8 cellular contexts compared by ENCODE assay signal in the genomic region with DNA sequence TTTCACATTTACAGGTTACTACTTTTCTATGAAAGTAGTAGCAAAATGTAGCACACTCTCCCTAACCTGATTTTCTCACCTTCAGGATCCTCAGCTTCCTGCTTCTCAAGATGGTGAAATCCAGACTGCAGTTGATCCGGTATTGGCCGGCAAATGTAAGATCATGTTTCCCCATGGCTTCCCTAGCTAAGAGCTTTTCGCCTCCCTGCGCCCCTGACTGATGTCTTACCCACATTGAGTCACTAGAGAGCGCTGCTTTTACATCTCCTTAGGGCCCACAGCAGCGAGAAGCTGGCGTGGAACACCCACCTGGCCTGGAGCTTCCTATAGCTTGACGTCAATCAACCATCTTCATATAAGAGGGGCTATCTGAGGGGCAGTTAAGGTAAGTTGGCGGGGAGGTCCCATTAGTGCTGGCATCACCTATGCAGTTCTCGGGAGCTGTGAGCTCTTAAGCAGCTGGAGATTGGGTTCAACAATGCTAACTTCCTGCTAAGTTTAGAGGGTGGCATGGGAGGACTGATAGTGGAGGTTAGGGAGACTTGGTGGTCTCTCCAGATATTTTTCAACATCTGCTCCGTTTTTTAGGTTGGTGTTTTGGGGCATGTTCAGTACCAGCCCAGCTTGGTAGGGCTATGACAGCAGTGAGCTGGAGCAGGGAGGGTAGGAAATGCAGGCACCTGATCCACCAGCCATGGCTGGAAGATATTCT. TPM values are rescaled to one million over a fixed set of nuclear protein-coding genes. Genes with fewer than 3 reads are reported as not detected.
DNase-seq lines count a peak whose midpoint lies in the region; ATAC-seq, FAIRE-seq and TF ChIP-seq lines count a peak whose summit lies in the region.

No MANE protein-coding gene starts in this region.

- peak overlapping the region; percentile 89 for H3K27ac Mint-ChIP-seq in activated T-cell treated with anti-CD3 and anti-CD28 coated beads, Interleukin-2, amount 50 U/mL, for 24 hours

- no peak for TF ChIP-seq EP300 in gastroesophageal sphincter (IDR thresholded peaks at IDR 0.05)

- H3K9me3 ChIP-seq in parathyroid adenoma (ENCODE audit: control insufficient read depth, low read length) = no peaks in the 10 kb centered on the region
- H3K9me3 ChIP-seq in gastroesophageal sphincter = no peaks in the 10 kb centered on the region

- no peak for TF ChIP-seq POLR2A in GM12892 (IDR thresholded peaks at IDR 0.05; ENCODE audit: low read depth, low read length)
- TF ChIP-seq POLR2A in gastroesophageal sphincter (IDR thresholded peaks at IDR 0.05) = no peak

- H3K27me3 ChIP-seq in parathyroid adenoma (ENCODE audit: control insufficient read depth, insufficient read depth, low read length) (no peaks in the 10 kb centered on the region), gastroesophageal sphincter (peaks cover 9% of the 10 kb centered on the region)

- no peaks in the 10 kb centered on the region for H3K9me3 Mint-ChIP-seq in activated T-cell treated with anti-CD3 and anti-CD28 coated beads, Interleukin-2, amount 50 U/mL, for 24 hours

- H3K27ac ChIP-seq in parathyroid adenoma = peak overlapping the region; percentile 71
- no peak overlapping the region for H3K27ac ChIP-seq in gastroesophageal sphincter

- no peaks in the 10 kb centered on the region for H3K27me3 Mint-ChIP-seq in activated T-cell treated with anti-CD3 and anti-CD28 coated beads, Interleukin-2, amount 50 U/mL, for 24 hours

- ATAC-seq in GM21825 (IDR thresholded peaks at IDR 0.05; ENCODE audit: unreplicated experiment) (no peak), gastroesophageal sphincter (no peak)

- TF ChIP-seq CTCF in AG10803 (conservative IDR thresholded peaks at IDR 0.05; ENCODE audit: low read length) = peak; percentile 61
- peak; percentile 41 for TF ChIP-seq CTCF in parathyroid adenoma (IDR thresholded peaks at IDR 0.05)
- TF ChIP-seq CTCF in gastroesophageal sphincter (IDR thresholded peaks at IDR 0.05) = peak in 1 of 4 experiments; percentile 21

- peak overlapping the region; percentile 58 for H2AFZ ChIP-seq in parathyroid adenoma

- H3K4me3 Mint-ChIP-seq in activated T-cell treated with anti-CD3 and anti-CD28 coated beads, Interleukin-2, amount 50 U/mL, for 24 hours = no peak overlapping the region

- H3K4me1 ChIP-seq in parathyroid adenoma (peaks cover 9% of the 10 kb centered on the region), gastroesophageal sphincter (no peaks in the 10 kb centered on the region)

- H3K4me3 ChIP-seq in AG10803 (ENCODE audit: low read length) (no peak overlapping the region), parathyroid adenoma (ENCODE audit: low read depth, low read length) (peak overlapping the region; percentile 6), gastroesophageal sphincter (no peak overlapping the region)

- FAIRE-seq in GM12892 (lab: Jason Lieb, UNC) = peak; percentile 58

- DNase-seq in AG10803 (ENCODE audit: low read depth) (peak; percentile 69), GM12892 (ENCODE audit: insufficient read length) (no peak), NCI-H460 (ENCODE audit: extremely low read depth, low read depth) (peak; percentile 71), germinal center (ENCODE audit: low spot score) (peak; percentile 47)
- peak; percentile 56 for DNase-seq in activated T-cell treated with anti-CD3 and anti-CD28 coated beads, Interleukin-2, amount 50 U/mL, for 24 hours

- H3K36me3 ChIP-seq in parathyroid adenoma (ENCODE audit: control insufficient read depth, insufficient read depth, low read length) (no peaks in the 10 kb centered on the region), gastroesophageal sphincter (no peaks in the 10 kb centered on the region)

- peak overlapping the region; percentile 29 for H3K4me2 ChIP-seq in parathyroid adenoma (ENCODE audit: low read length)

- H3K4me1 Mint-ChIP-seq in activated T-cell treated with anti-CD3 and anti-CD28 coated beads, Interleukin-2, amount 50 U/mL, for 24 hours (ENCODE audit: low read depth) = peaks cover 59% of the 10 kb centered on the region

- 25 to 67% methylated on average over 1 to 4 of the region's 11 CpGs for WGBS in gastroesophageal sphincter (ENCODE audit: low coverage in 1 of 2), 2 donors

- no peak overlapping the region for H3K9ac ChIP-seq in parathyroid adenoma

- no peaks in the 10 kb centered on the region for H3K79me2 ChIP-seq in parathyroid adenoma

- peaks cover 98% of the 10 kb centered on the region for H3K36me3 Mint-ChIP-seq in activated T-cell treated with anti-CD3 and anti-CD28 coated beads, Interleukin-2, amount 50 U/mL, for 24 hours (ENCODE audit: low read depth)

RNA-seq across cellular contexts. Expression of a gene that starts 5.5 kb away (rescaled TPM):
- 36.3 TPM for polyA plus RNA-seq in GM12892 (2012; ENCODE audit: missing spikeins)
- not detected in 2 replicates for total RNA-seq in NCI-H460 (2014; rRNA removed; shearing (Covaris generic))
- polyA plus RNA-seq in NCI-H460 (2014; cell fraction: nucleus; rRNA removed) = not detected in 2 replicates
- 1 to 10 TPM in 3 of 4 donors, under 1 TPM in 1; 0.78 to 2.0 (median 1.7) TPM for total RNA-seq in gastroesophageal sphincter

RNA-seq across cellular contexts. Expression of a gene that starts 10.4 kb away (rescaled TPM):
- polyA plus RNA-seq in GM12892 (2012; ENCODE audit: missing spikeins) = 12.4 TPM
- 43.8 and 46.6 TPM in 2 replicates for total RNA-seq in NCI-H460 (2014; rRNA removed; shearing (Covaris generic))
- polyA plus RNA-seq in NCI-H460 (2014; cell fraction: nucleus; rRNA removed) = 16.5 and 44.1 TPM in 2 replicates
- 10 to 100 TPM; 34.9 to 57.5 (median 43.6) TPM for total RNA-seq in gastroesophageal sphincter

RNA-seq across cellular contexts. Expression of a gene that starts 32.2 kb away (rescaled TPM):
- polyA plus RNA-seq in GM12892 (2012; ENCODE audit: missing spikeins) = 0.15 TPM
- not detected in 2 replicates for total RNA-seq in NCI-H460 (2014; rRNA removed; shearing (Covaris generic))
- polyA plus RNA-seq in NCI-H460 (2014; cell fraction: nucleus; rRNA removed) = not detected in 2 replicates
- under 1 TPM; 0.16 to 0.39 (median 0.27) TPM for total RNA-seq in gastroesophageal sphincter

RNA-seq across cellular contexts. Expression of a gene that starts 38.7 kb away (rescaled TPM):
- not detected for polyA plus RNA-seq in GM12892 (2012; ENCODE audit: missing spikeins)
- total RNA-seq in NCI-H460 (2014; rRNA removed; shearing (Covaris generic)) = 0.15 and 0.46 TPM in 2 replicates
- polyA plus RNA-seq in NCI-H460 (2014; cell fraction: nucleus; rRNA removed) = not detected in 2 replicates
- total RNA-seq in gastroesophageal sphincter = 1 to 10 TPM in 1 of 4 donors, under 1 TPM in 3; 0.12 to 2.8 (median 0.48) TPM
